In the genomic region with DNA sequence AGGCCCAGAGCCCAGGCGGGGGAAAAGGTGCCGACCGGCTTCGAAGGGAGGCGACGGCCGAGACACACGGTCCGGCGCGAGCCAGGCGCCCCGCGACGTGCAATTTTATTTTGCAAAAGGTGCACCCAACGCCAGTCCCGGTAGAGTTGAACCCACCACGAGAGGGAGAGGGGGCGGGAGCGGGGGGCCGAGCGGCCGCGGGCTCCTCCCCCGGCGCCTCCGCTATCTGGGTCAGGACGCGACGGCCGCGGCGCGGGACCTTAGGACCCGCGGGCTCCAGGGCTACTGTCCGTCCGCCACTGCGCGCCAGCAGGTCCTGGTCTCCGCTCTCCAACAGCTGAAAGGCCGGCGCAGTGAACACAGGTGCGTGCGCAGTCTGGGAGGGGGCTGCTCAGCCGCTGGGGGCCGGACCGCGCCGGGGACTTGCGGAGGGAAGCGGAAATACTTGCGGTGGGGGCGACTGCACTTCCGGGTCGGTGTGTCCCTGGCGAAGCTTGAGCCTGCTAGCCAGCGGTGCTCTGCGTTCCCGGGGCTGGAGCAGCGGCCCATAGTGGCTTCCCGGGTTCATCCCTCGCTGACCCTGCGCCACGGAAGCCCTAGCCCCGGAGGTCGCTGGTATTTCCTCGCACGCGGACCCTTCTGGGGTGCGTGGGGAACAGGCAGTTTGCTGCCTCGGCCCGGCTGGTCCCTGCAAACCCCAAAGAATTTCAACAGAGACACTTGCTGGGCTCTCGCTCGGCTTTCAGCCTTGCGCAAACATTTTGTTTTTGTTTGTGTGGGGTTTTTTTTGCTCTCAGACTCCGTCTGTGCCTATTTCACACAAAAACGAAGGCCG, we compare ENCODE assay signal across 1 cellular context.
TF ChIP-seq lines count a peak whose summit lies in the region.

Gene RMDN2, plus strand, starts transcription at position 225 of the 835 bp plus-strand sequence. CDS start 3,991 bp downstream, outside the sequence.

TF ChIP-seq in HepG2, 621 proteins besides CTCF, POLR2A, EP300 and RAD21 (continued from another document and continues in another):
- TF ChIP-seq, protein P1, sequence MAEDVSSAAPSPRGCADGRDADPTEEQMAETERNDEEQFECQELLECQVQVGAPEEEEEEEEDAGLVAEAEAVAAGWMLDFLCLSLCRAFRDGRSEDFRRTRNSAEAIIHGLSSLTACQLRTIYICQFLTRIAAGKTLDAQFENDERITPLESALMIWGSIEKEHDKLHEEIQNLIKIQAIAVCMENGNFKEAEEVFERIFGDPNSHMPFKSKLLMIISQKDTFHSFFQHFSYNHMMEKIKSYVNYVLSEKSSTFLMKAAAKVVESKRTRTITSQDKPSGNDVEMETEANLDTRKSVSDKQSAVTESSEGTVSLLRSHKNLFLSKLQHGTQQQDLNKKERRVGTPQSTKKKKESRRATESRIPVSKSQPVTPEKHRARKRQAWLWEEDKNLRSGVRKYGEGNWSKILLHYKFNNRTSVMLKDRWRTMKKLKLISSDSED (CRISPR knock-in tag; IDR thresholded peaks at IDR 0.05), result 0 out of 2 replicates have a peak, but pooled peaks have one; percentile 87
- TF ChIP-seq ZFP1 (CRISPR knock-in tag; IDR thresholded peaks at IDR 0.05), result no peak
- TF ChIP-seq ZNF879 (CRISPR knock-in tag; IDR thresholded peaks at IDR 0.05), result peak; percentile 88; the same call in 1 of the 2 replicates
- TF ChIP-seq ZNF138 (CRISPR knock-in tag; IDR thresholded peaks at IDR 0.05; ENCODE audit: low read depth), result no peak
- TF ChIP-seq IKZF4 (CRISPR knock-in tag; IDR thresholded peaks at IDR 0.05; ENCODE audit: borderline replicate concordance, low read depth, not compliant biosample characterization), result peak; percentile 86
- TF ChIP-seq ZNF552 (CRISPR knock-in tag; IDR thresholded peaks at IDR 0.05; ENCODE audit: borderline replicate concordance), result peak; percentile 87; the same call in 1 of the 2 replicates
- TF ChIP-seq, protein P2, sequence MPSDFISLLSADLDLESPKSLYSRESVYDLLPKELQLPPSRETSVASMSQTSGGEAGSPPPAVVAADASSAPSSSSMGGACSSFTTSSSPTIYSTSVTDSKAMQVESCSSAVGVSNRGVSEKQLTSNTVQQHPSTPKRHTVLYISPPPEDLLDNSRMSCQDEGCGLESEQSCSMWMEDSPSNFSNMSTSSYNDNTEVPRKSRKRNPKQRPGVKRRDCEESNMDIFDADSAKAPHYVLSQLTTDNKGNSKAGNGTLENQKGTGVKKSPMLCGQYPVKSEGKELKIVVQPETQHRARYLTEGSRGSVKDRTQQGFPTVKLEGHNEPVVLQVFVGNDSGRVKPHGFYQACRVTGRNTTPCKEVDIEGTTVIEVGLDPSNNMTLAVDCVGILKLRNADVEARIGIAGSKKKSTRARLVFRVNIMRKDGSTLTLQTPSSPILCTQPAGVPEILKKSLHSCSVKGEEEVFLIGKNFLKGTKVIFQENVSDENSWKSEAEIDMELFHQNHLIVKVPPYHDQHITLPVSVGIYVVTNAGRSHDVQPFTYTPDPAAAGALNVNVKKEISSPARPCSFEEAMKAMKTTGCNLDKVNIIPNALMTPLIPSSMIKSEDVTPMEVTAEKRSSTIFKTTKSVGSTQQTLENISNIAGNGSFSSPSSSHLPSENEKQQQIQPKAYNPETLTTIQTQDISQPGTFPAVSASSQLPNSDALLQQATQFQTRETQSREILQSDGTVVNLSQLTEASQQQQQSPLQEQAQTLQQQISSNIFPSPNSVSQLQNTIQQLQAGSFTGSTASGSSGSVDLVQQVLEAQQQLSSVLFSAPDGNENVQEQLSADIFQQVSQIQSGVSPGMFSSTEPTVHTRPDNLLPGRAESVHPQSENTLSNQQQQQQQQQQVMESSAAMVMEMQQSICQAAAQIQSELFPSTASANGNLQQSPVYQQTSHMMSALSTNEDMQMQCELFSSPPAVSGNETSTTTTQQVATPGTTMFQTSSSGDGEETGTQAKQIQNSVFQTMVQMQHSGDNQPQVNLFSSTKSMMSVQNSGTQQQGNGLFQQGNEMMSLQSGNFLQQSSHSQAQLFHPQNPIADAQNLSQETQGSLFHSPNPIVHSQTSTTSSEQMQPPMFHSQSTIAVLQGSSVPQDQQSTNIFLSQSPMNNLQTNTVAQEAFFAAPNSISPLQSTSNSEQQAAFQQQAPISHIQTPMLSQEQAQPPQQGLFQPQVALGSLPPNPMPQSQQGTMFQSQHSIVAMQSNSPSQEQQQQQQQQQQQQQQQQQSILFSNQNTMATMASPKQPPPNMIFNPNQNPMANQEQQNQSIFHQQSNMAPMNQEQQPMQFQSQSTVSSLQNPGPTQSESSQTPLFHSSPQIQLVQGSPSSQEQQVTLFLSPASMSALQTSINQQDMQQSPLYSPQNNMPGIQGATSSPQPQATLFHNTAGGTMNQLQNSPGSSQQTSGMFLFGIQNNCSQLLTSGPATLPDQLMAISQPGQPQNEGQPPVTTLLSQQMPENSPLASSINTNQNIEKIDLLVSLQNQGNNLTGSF (CRISPR knock-in tag; IDR thresholded peaks at IDR 0.05), result peak; percentile 82; the same call in 1 of the 2 replicates
- TF ChIP-seq, protein P3, sequence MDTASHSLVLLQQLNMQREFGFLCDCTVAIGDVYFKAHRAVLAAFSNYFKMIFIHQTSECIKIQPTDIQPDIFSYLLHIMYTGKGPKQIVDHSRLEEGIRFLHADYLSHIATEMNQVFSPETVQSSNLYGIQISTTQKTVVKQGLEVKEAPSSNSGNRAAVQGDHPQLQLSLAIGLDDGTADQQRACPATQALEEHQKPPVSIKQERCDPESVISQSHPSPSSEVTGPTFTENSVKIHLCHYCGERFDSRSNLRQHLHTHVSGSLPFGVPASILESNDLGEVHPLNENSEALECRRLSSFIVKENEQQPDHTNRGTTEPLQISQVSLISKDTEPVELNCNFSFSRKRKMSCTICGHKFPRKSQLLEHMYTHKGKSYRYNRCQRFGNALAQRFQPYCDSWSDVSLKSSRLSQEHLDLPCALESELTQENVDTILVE (CRISPR knock-in tag; IDR thresholded peaks at IDR 0.05), result peak; percentile 90
- TF ChIP-seq GZF1 (CRISPR knock-in tag; IDR thresholded peaks at IDR 0.05), result peak; percentile 86; the same call in 1 of the 2 replicates
- TF ChIP-seq, protein P4, sequence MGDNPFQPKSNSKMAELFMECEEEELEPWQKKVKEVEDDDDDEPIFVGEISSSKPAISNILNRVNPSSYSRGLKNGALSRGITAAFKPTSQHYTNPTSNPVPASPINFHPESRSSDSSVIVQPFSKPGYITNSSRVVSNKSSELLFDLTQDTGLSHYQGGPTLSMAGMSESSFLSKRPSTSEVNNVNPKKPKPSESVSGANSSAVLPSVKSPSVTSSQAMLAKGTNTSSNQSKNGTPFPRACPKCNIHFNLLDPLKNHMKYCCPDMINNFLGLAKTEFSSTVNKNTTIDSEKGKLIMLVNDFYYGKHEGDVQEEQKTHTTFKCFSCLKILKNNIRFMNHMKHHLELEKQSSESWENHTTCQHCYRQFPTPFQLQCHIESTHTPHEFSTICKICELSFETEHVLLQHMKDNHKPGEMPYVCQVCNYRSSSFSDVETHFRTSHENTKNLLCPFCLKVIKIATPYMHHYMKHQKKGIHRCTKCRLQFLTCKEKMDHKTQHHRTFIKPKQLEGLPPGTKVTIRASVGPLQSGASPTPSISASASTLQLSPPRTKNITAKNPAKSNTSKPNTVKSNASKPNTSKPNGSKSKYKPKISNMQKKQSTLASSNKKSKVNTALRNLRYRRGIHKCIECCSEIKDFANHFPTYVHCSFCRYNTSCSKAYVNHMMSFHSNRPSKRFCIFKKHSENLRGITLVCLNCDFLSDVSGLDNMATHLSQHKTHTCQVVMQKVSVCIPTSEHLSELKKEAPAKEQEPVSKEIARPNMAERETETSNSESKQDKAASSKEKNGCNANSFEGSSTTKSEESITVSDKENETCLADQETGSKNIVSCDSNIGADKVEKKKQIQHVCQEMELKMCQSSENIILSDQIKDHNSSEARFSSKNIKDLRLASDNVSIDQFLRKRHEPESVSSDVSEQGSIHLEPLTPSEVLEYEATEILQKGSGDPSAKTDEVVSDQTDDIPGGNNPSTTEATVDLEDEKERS (CRISPR knock-in tag; IDR thresholded peaks at IDR 0.05), result no peak; the same call in none of the 2 replicates
- TF ChIP-seq PCBP2 (optimal IDR thresholded peaks at IDR 0.05; ENCODE audit: low read depth, low read length, poor library complexity, severe bottlenecking), result no peak
- TF ChIP-seq GPBP1L1 (CRISPR knock-in tag; IDR thresholded peaks at IDR 0.05), result no peak
- TF ChIP-seq SKIL (CRISPR knock-in tag; IDR thresholded peaks at IDR 0.05; ENCODE audit: borderline replicate concordance), result peak; percentile 88
- TF ChIP-seq ZNF383 (CRISPR knock-in tag; IDR thresholded peaks at IDR 0.05; ENCODE audit: borderline replicate concordance), result no peak
- peak; percentile 92 for TF ChIP-seq TBP (CRISPR knock-in tag; IDR thresholded peaks at IDR 0.05)
- TF ChIP-seq MTA3 (CRISPR knock-in tag; IDR thresholded peaks at IDR 0.05), result no peak
- TF ChIP-seq, protein P5, sequence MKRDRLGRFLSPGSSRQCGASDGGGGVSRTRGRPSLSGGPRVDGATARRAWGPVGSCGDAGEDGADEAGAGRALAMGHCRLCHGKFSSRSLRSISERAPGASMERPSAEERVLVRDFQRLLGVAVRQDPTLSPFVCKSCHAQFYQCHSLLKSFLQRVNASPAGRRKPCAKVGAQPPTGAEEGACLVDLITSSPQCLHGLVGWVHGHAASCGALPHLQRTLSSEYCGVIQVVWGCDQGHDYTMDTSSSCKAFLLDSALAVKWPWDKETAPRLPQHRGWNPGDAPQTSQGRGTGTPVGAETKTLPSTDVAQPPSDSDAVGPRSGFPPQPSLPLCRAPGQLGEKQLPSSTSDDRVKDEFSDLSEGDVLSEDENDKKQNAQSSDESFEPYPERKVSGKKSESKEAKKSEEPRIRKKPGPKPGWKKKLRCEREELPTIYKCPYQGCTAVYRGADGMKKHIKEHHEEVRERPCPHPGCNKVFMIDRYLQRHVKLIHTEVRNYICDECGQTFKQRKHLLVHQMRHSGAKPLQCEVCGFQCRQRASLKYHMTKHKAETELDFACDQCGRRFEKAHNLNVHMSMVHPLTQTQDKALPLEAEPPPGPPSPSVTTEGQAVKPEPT (CRISPR knock-in tag; IDR thresholded peaks at IDR 0.05; ENCODE audit: low read depth), result no peak; the same call in 1 of the 2 replicates
- no peak for TF ChIP-seq SRSF9 (IDR thresholded peaks at IDR 0.05; ENCODE audit: borderline replicate concordance, insufficient read depth, low read depth, low read length, poor library complexity, severe bottlenecking)
- peak; percentile 25; the same call in 1 of the 2 replicates for TF ChIP-seq CENPT (CRISPR knock-in tag; IDR thresholded peaks at IDR 0.05; ENCODE audit: low read depth)
- peak; percentile 79 for TF ChIP-seq ZNF761 (CRISPR knock-in tag; conservative IDR thresholded peaks at IDR 0.05)
- TF ChIP-seq PLSCR1 (CRISPR knock-in tag; IDR thresholded peaks at IDR 0.05; ENCODE audit: borderline replicate concordance), result no peak; the same call in 1 of the 2 replicates
- TF ChIP-seq, protein P6, sequence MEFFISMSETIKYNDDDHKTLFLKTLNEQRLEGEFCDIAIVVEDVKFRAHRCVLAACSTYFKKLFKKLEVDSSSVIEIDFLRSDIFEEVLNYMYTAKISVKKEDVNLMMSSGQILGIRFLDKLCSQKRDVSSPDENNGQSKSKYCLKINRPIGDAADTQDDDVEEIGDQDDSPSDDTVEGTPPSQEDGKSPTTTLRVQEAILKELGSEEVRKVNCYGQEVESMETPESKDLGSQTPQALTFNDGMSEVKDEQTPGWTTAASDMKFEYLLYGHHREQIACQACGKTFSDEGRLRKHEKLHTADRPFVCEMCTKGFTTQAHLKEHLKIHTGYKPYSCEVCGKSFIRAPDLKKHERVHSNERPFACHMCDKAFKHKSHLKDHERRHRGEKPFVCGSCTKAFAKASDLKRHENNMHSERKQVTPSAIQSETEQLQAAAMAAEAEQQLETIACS (CRISPR knock-in tag; IDR thresholded peaks at IDR 0.05), result peak; percentile 66
- no peak for TF ChIP-seq PAX8 (CRISPR knock-in tag; IDR thresholded peaks at IDR 0.05; ENCODE audit: borderline replicate concordance)
- peak; percentile 38; the same call in 1 of the 2 replicates for TF ChIP-seq KDM6A (CRISPR knock-in tag; IDR thresholded peaks at IDR 0.05; ENCODE audit: low read depth)
- TF ChIP-seq HINFP (CRISPR knock-in tag; IDR thresholded peaks at IDR 0.05; ENCODE audit: low read depth), result peak; percentile 100
- TF ChIP-seq ZNF816 (CRISPR knock-in tag; IDR thresholded peaks at IDR 0.05; ENCODE audit: borderline replicate concordance), result peak; percentile 97; the same call in 1 of the 2 replicates
